Comparison of ENCODE assay signal across 8 cellular contexts in the genomic region with DNA sequence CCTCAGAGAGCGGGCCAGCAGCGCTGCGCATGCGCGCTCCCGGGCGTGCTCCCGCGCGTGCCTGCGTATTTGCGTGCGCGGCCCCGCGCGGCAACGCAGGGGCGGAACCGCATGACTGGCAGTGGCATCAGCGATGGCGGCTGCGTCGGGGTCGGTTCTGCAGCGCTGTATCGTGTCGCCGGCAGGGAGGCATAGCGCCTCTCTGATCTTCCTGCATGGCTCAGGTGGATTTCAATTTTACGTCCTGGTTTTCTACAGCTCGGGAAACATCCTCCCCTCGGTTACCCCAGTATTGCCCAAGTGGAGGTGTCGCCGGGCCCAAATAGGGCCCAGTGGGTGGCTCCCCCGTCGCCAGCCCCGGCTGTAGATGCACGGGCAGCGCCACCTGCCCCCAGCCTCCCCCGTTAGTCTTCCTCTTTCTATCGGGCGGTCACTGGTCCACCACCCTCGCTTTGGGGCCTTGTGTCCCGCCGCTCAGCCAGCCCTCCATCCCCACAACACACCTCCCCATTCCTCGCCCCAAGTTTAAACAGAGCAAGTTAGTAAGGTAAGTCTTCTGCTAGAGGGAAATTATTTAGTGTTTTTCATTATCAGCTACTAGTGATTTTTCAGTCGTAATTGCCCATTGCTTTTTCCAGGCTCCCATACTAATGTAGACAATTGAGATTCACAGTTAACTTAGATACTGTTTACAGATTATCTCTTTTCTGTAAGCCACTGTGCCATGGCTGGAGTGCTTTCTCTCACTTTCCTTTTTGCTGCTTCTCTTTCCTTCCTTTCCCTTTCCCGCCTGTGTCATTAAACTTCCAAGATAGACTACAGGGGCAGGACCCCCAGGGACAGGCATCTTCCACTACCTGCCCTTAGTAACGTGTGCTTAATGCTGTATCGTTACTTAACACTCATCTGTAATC. TPM values are rescaled to one million over a fixed set of nuclear protein-coding genes. Genes with fewer than 3 reads are reported as not detected.
A peak's percentile ranks its signal among the peaks of the same experiment; 100 is the strongest.
DNase-seq lines count a peak whose midpoint lies in the region; ATAC-seq and TF ChIP-seq lines count a peak whose summit lies in the region.

LYPLAL1 (plus strand) TSS at position 121 of the 914 bp plus-strand sequence; CDS start at position 134, 13 bp downstream.

- peaks cover 8% of the 10 kb centered on the region; the same call in 1 of the 2 replicates for H4K20me1 ChIP-seq in BLaER1

- DNase-seq in GM19238 (ENCODE audit: insufficient read length, low spot score) (peak; percentile 60), NCI-H526 (lab: John Stamatoyannopoulos, UW) (peak; percentile 7 to 81), coronary artery (ENCODE audit: low spot score) (peak; percentile 92), left kidney (ENCODE audit: low read depth, low spot score) (peak; percentile 95)
- peak; percentile 97 for DNase-seq in activated CD4-positive, alpha-beta T cell treated with anti-CD3 and anti-CD28 coated beads, Interleukin-2, amount 10 ng/mL, durations not matched to agents 24 days and 14 days
- DNase-seq in stimulated activated CD4-positive, alpha-beta T cell treated with anti-CD3 and anti-CD28 coated beads, Interleukin-1b, Interleukin-23, amount 100 ng/mL, for 48 hours = peak; percentile 87

- ATAC-seq in HG03439 (IDR thresholded peaks at IDR 0.05; ENCODE audit: unreplicated experiment) = peak; percentile 79

- intact Hi-C loops in activated CD4-positive, alpha-beta T cell treated with anti-CD3 and anti-CD28 coated beads, Interleukin-2, amount 10 ng/mL, durations not matched to agents 24 days and 14 days (cut with micrococcal nuclease) = loop anchor here (1.0 to 10.0 kb wide), 4 partner anchors 15 to 1098 kb away; partner anchors contain the start of genes RAB3GAP2 and RRP15

- peak within 1 kb of the TSS; percentile 98 for H3K27ac Mint-ChIP-seq in activated CD4-positive, alpha-beta T cell treated with anti-CD3 and anti-CD28 coated beads, Interleukin-2, amount 10 ng/mL, durations not matched to agents 24 days and 14 days

- peaks cover 14% of the 10 kb centered on the region for H3K36me3 Mint-ChIP-seq in activated CD4-positive, alpha-beta T cell treated with anti-CD3 and anti-CD28 coated beads, Interleukin-2, amount 10 ng/mL, durations not matched to agents 24 days and 14 days (ENCODE audit: low read depth)

- no peaks in the 10 kb centered on the region for H3K36me3 ChIP-seq in BLaER1

- peak within 1 kb of the TSS; percentile 84 for H3K4me3 ChIP-seq in BLaER1
- H3K4me3 ChIP-seq in coronary artery = peak within 1 kb of the TSS; percentile 72

- no peaks in the 10 kb centered on the region for H3K9me3 ChIP-seq in BLaER1

- H3K27ac ChIP-seq in BLaER1 = peak within 1 kb of the TSS; percentile 92
- H3K27ac ChIP-seq in coronary artery = peak within 1 kb of the TSS; percentile 84 to 92

- no peak for TF ChIP-seq CTCF in coronary artery (IDR thresholded peaks at IDR 0.05)

- peaks cover 28% of the 10 kb centered on the region for H3K4me1 ChIP-seq in BLaER1

- H3K9me3 Mint-ChIP-seq in activated CD4-positive, alpha-beta T cell treated with anti-CD3 and anti-CD28 coated beads, Interleukin-2, amount 10 ng/mL, durations not matched to agents 24 days and 14 days = no peaks in the 10 kb centered on the region

- H3K9ac ChIP-seq in BLaER1 = peak within 1 kb of the TSS; percentile 87

- H3K4me2 ChIP-seq in BLaER1 = peak within 1 kb of the TSS; percentile 86

- no peaks in the 10 kb centered on the region for H3K27me3 ChIP-seq in BLaER1

- peaks cover 29% of the 10 kb centered on the region for H3K4me1 Mint-ChIP-seq in activated CD4-positive, alpha-beta T cell treated with anti-CD3 and anti-CD28 coated beads, Interleukin-2, amount 10 ng/mL, durations not matched to agents 24 days and 14 days

- H3K27me3 Mint-ChIP-seq in activated CD4-positive, alpha-beta T cell treated with anti-CD3 and anti-CD28 coated beads, Interleukin-2, amount 10 ng/mL, durations not matched to agents 24 days and 14 days = no peaks in the 10 kb centered on the region

- peak within 1 kb of the TSS; percentile 99 for H3K4me3 Mint-ChIP-seq in activated CD4-positive, alpha-beta T cell treated with anti-CD3 and anti-CD28 coated beads, Interleukin-2, amount 10 ng/mL, durations not matched to agents 24 days and 14 days

RNA-seq across cellular contexts. Expression of gene LYPLAL1, which starts in this region (rescaled TPM):
- 19.7 and 22.9 TPM in 2 replicates for total RNA-seq in activated CD4-positive, alpha-beta T cell treated with anti-CD3 and anti-CD28 coated beads, Interleukin-2, amount 10 ng/mL, durations not matched to agents 24 days and 14 days

Comparison
In these comparisons a context has a peak if more than half of its experiments do, and no peak if none do; other contexts are left out.
1. Peak in every context shown above with its lines: DNase-seq, ATAC-seq, H3K4me3 ChIP-seq and H3K27ac ChIP-seq.
2. DNase-seq: peak in every context shown above with its lines; median percentile 97 in activated CD4-positive, alpha-beta T cell treated with anti-CD3 and anti-CD28 coated beads, Interleukin-2, amount 10 ng/mL, durations not matched to agents 24 days and 14 days; 95 in left kidney; 92 in coronary artery; 87 in stimulated activated CD4-positive, alpha-beta T cell treated with anti-CD3 and anti-CD28 coated beads, Interleukin-1b, Interleukin-23, amount 100 ng/mL, for 48 hours; 60 in GM19238; 44 in NCI-H526.